In genomic region chr6:26021350-26022165, GRCh38 we compare ENCODE assay signal across 8 cellular contexts. TPM values are rescaled to one million over a fixed set of nuclear protein-coding genes. Genes with fewer than 3 reads are reported as not detected.
DNase-seq lines count a peak whose midpoint lies in the region; ATAC-seq, FAIRE-seq and TF ChIP-seq lines count a peak whose summit lies in the region.

No MANE protein-coding gene starts in this region.

- peak; percentile 79 for TF ChIP-seq POLR2A in endothelial cell of umbilical vein (IDR thresholded peaks at IDR 0.05; ENCODE audit: low read depth, low read length)

- peaks cover 13% of the 10 kb centered on the region; the same call in 1 of the 2 replicates for H3K9me3 ChIP-seq in OCI-LY1 (ENCODE audit: low read length)
- no peaks in the 10 kb centered on the region for H3K9me3 ChIP-seq in endothelial cell of umbilical vein (replicated peaks; ENCODE audit: control insufficient read depth, insufficient read depth, low read length)

- peak overlapping the region; percentile 92 for H3K9ac ChIP-seq in OCI-LY1 (ENCODE audit: low read length)
- peak overlapping the region; percentile 78 for H3K9ac ChIP-seq in endothelial cell of umbilical vein (replicated peaks; ENCODE audit: extremely low read depth, insufficient read depth, low read length)

- POLR2A ChIA-PET in endothelial cell of umbilical vein (lab: Charles Lee) = interaction anchor here (0.6 to 3.5 kb wide), 18 partner anchors 10 to 1874 kb away, joined by 3 to 84 read pairs (median 6); a partner anchor contains a TSS

- H3K27me3 ChIP-seq in OCI-LY1 (ENCODE audit: insufficient read depth, low read length) = no peaks in the 10 kb centered on the region
- H3K27me3 ChIP-seq in endothelial cell of umbilical vein (ENCODE audit: control insufficient read depth in 2 of 2, insufficient read depth in 2 of 2, low read length in 2 of 2) = no peaks in the 10 kb centered on the region

- CTCF ChIA-PET in endothelial cell of umbilical vein (lab: Charles Lee) = interaction anchor here (0.8 to 4.1 kb wide), 8 partner anchors 10 to 574 kb away, joined by 3 to 25 read pairs (median 5); a partner anchor contains a TSS

- H3K36me3 ChIP-seq in OCI-LY1 (ENCODE audit: insufficient read depth, low read length) (no peaks in the 10 kb centered on the region), endothelial cell of umbilical vein (ENCODE audit: control insufficient read depth in 2 of 2, extremely low read depth in 1 of 2, insufficient read depth in 2 of 2, low read length in 2 of 2) (no peaks in the 10 kb centered on the region)

- H3K4me1 ChIP-seq in OCI-LY1 (ENCODE audit: insufficient read depth, low read length, severe bottlenecking) (peaks cover 46% of the 10 kb centered on the region), endothelial cell of umbilical vein (ENCODE audit: control insufficient read depth, extremely low read depth, insufficient read depth, low read length) (peaks cover 29% of the 10 kb centered on the region)

- BruUV-seq in endothelial cell of umbilical vein (replicated peaks; lab: Mats Ljungman, UMichigan) = no TSS peak

- DNase-seq in Caki2 (ENCODE audit: low read depth) = peak; percentile 97
- DNase-seq in HuH-7.5 (ENCODE audit: low spot score) = peak; percentile 86
- DNase-seq in activated CD8-positive, alpha-beta memory T cell treated with anti-CD3 and anti-CD28 coated beads, Interleukin-2, amount 50 U/mL, for 48 hours = peak; percentile 90
- DNase-seq in endothelial cell of umbilical vein (ENCODE audit: low read depth, low spot score) = peak; percentile 97
- peak; percentile 81 for DNase-seq in middle frontal gyrus (ENCODE audit: extremely low spot score, low spot score)
- peak; percentile 79 to 83 for DNase-seq in stimulated activated CD8-positive, alpha-beta memory T cell treated with anti-CD3 and anti-CD28 coated beads, Interleukin-2, amount 100 ng/mL, for 48 hours (ENCODE audit: low read depth in 2 of 2)

- intact Hi-C loops in endothelial cell of umbilical vein (cut with micrococcal nuclease) = loop anchor here (5.0 to 10.0 kb wide), 3 partner anchors 533 to 1846 kb away; a partner anchor contains a TSS

- in situ Hi-C loops in Caki2 (cut with HindIII; ENCODE audit: low pct_unique_long_range_greater_than_20kb, low sequenced_read_pairs) = no loop called here

- H2AFZ ChIP-seq in OCI-LY1 (ENCODE audit: low read length) (no peak overlapping the region), endothelial cell of umbilical vein (ENCODE audit: low read depth, low read length) (peak overlapping the region; percentile 0)

- dilution Hi-C loops in endothelial cell of umbilical vein (cut with MboI; ENCODE audit: extremely low pct_ligation_motif_present, low sequenced_read_pairs) = no loop called here

- H3K4me2 ChIP-seq in OCI-LY1 (ENCODE audit: low read length) (peak overlapping the region; percentile 80), endothelial cell of umbilical vein (ENCODE audit: insufficient read depth, low read length) (peak overlapping the region; percentile 56)

- no peaks in the 10 kb centered on the region for H3K9me2 ChIP-seq in OCI-LY1 (ENCODE audit: low read depth, low read length)

- peak; percentile 43 for ATAC-seq in GM21526 (IDR thresholded peaks at IDR 0.05; ENCODE audit: low FRiP score, unreplicated experiment)

- H3K79me2 ChIP-seq in OCI-LY1 (ENCODE audit: insufficient read depth, low read length) = no peaks in the 10 kb centered on the region
- H3K79me2 ChIP-seq in endothelial cell of umbilical vein (ENCODE audit: control insufficient read depth, insufficient read depth, low read length) = no peaks in the 10 kb centered on the region

- peak overlapping the region; percentile 66 for H3K4me3 ChIP-seq in OCI-LY1 (ENCODE audit: low read depth, low read length, poor library complexity, severe bottlenecking)
- peak overlapping the region; percentile 2 to 71 (median 69) for H3K4me3 ChIP-seq in endothelial cell of umbilical vein (replicated peaks in 1 of 3; ENCODE audit: insufficient read depth in 1 of 3, low read depth in 1 of 3, low read length in 3 of 3)

- no peaks in the 10 kb centered on the region for H3K9me1 ChIP-seq in endothelial cell of umbilical vein (replicated peaks; ENCODE audit: control insufficient read depth, extremely low read depth, insufficient read depth, low read length)

- H3K27ac ChIP-seq in OCI-LY1 (ENCODE audit: low read depth, low read length, poor library complexity, severe bottlenecking) (peak overlapping the region; percentile 100), endothelial cell of umbilical vein (ENCODE audit: insufficient read depth, low read depth, low read length) (peak overlapping the region; percentile 84)

- FAIRE-seq in endothelial cell of umbilical vein (lab: Jason Lieb, UNC) = peak; percentile 87

- H4K20me1 ChIP-seq in OCI-LY1 (ENCODE audit: insufficient read depth, low read length) (no peaks in the 10 kb centered on the region), endothelial cell of umbilical vein (replicated peaks; ENCODE audit: control insufficient read depth, extremely low read depth, insufficient read depth, low read length) (no peaks in the 10 kb centered on the region)

- H3F3A ChIP-seq in OCI-LY1 (ENCODE audit: insufficient read depth, low read length) = peaks cover 12% of the 10 kb centered on the region

- no peak for TF ChIP-seq CTCF in OCI-LY1 (IDR thresholded peaks at IDR 0.05; ENCODE audit: low read length)
- TF ChIP-seq CTCF in endothelial cell of umbilical vein (IDR thresholded peaks at IDR 0.05; ENCODE audit: extremely low read depth in 1 of 2, insufficient read depth in 1 of 2, low read depth in 1 of 2, low read length in 2 of 2) = no peak

TF ChIP-seq in endothelial cell of umbilical vein, 7 proteins besides CTCF, POLR2A, EP300 and RAD21:
- TF ChIP-seq POLR2AphosphoS5 (IDR thresholded peaks at IDR 0.05; ENCODE audit: insufficient read depth, low read depth, low read length) = peak; percentile 65
- TF ChIP-seq FOS (IDR thresholded peaks at IDR 0.05; ENCODE audit: borderline replicate concordance, insufficient read depth, low read length) = no peak

RNA-seq across cellular contexts. Expression of gene TRIM38, which starts 59.0 kb away (rescaled TPM):
- 5.8 and 6.7 TPM in 2 replicates for total RNA-seq in Caki2 (2014; rRNA removed; shearing (Covaris generic); ENCODE audit: low replicate concordance)
- 13.2 and 13.7 TPM in 2 replicates for total RNA-seq in endothelial cell of umbilical vein
- polyA plus RNA-seq in endothelial cell of umbilical vein = 4.6 and 5.1 TPM in 2 replicates
- 4.9 and 5.2 TPM in 2 replicates for polyA plus RNA-seq in endothelial cell of umbilical vein (2011; cell fraction: cytosol; rRNA removed)
- 19.5 and 22.4 TPM in 2 replicates for polyA plus RNA-seq in endothelial cell of umbilical vein (2011; cell fraction: nucleus; rRNA removed)
- polyA plus RNA-seq in endothelial cell of umbilical vein (2012) = 5.8 and 8.5 TPM in 2 replicates
- polyA minus RNA-seq in endothelial cell of umbilical vein = 10.4 and 11.6 TPM in 2 replicates
- 3.1 TPM for polyA minus RNA-seq in endothelial cell of umbilical vein (2011; cell fraction: cytosol; rRNA and poly(A)+ RNA removed)
- polyA minus RNA-seq in endothelial cell of umbilical vein (2011; cell fraction: nucleus; rRNA and poly(A)+ RNA removed) = 12.1 and 15.8 TPM in 2 replicates

Comparison
In these comparisons a context has a peak if more than half of its experiments do, and no peak if none do; other contexts are left out.
1. Peak in every context shown above with its lines: DNase-seq, ATAC-seq, H3K4me3 ChIP-seq and H3K27ac ChIP-seq.